In genomic region chr3:192188218-192188835, GRCh38 we compare ENCODE assay signal across 8 cellular contexts.
DNase-seq lines count a peak whose midpoint lies in the region; ATAC-seq and TF ChIP-seq lines count a peak whose summit lies in the region.

No MANE protein-coding gene starts in this region.

- POLR2A ChIA-PET in HCT116 (lab: Charles Lee) = no interaction called here

- DNase-seq in activated T-cell treated with anti-CD3 and anti-CD28 coated beads for 1 hour (ENCODE audit: low read depth) (peak; percentile 2), activated T-cell treated with anti-CD3 and anti-CD28 coated beads for 4 hours (no peak), HCT116 (ENCODE audit: low read depth, low spot score) (peak; percentile 47), Kasumi-1 (lab: John Stamatoyannopoulos, UW) (peak; percentile 36 to 66), dermis blood vessel endothelial cell (peak; percentile 58), myocyte (ENCODE audit: low read depth) (peak; percentile 34)

- RAD21 ChIA-PET in HCT116 (lab: Charles Lee; ENCODE audit: low non-redundant PET in 1 of 2, low total read pairs in 2 of 2, uncharacterized antibody in 2 of 2, unreplicated experiment in 2 of 2) = no interaction called here

- H3K79me2 ChIP-seq in HCT116 (ENCODE audit: insufficient read depth, low read length) = no peaks in the 10 kb centered on the region

- peak overlapping the region; percentile 42 for H3K4me2 ChIP-seq in HCT116 (ENCODE audit: low read length)

- no peaks in the 10 kb centered on the region for H3K4me1 ChIP-seq in HCT116 (ENCODE audit: control insufficient read depth in 1 of 2, insufficient read depth in 2 of 2, low read length in 2 of 2)

- no peaks in the 10 kb centered on the region for H3K36me3 ChIP-seq in HCT116 (ENCODE audit: control insufficient read depth in 1 of 2, insufficient read depth in 2 of 2, low read length in 2 of 2)

- peak; percentile 57 for TF ChIP-seq RAD21 in HCT116 (IDR thresholded peaks at IDR 0.05; ENCODE audit: low read depth)

- H3K9ac ChIP-seq in HCT116 (ENCODE audit: low read length) = no peak overlapping the region

- peak overlapping the region; percentile 92 for H2AFZ ChIP-seq in HCT116 (ENCODE audit: low read depth, low read length, poor library complexity, severe bottlenecking)

- H3K9me3 ChIP-seq in HCT116 (ENCODE audit: control insufficient read depth in 1 of 2, insufficient read depth in 1 of 2, low read depth in 1 of 2, low read length in 2 of 2) = no peaks in the 10 kb centered on the region

- intact Hi-C loops in HCT116 (cut with micrococcal nuclease) = loop anchor here (1.0 kb wide), 2 partner anchors 235 to 256 kb away; no protein-coding TSS in a partner anchor

- no peaks in the 10 kb centered on the region for H3K9me2 ChIP-seq in HCT116 (ENCODE audit: insufficient read depth)

- CTCF ChIA-PET in HCT116 (lab: Charles Lee) = interaction anchor here (1.1 to 1.7 kb wide), 3 partner anchors 234 to 256 kb away, joined by 3 to 9 read pairs (median 5); no protein-coding TSS in a partner anchor

- TF ChIP-seq CTCF in HCT116 (IDR thresholded peaks at IDR 0.05 in 2 of 3, conservative IDR thresholded peaks at IDR 0.05 in 1 of 3; ENCODE audit: borderline replicate concordance in 1 of 3, insufficient read depth in 1 of 3, low read depth in 2 of 3, low read length in 2 of 3) = peak; percentile 56 to 84 (median 80)

- no peak overlapping the region for H3K4me3 ChIP-seq in HCT116 (replicated peaks in 1 of 2; ENCODE audit: low read depth in 1 of 2, low read length in 2 of 2)

- H4K20me1 ChIP-seq in HCT116 (ENCODE audit: insufficient read depth) = no peaks in the 10 kb centered on the region

- H3K27me3 ChIP-seq in HCT116 (ENCODE audit: insufficient read depth, low read length) = no peaks in the 10 kb centered on the region

- no peak overlapping the region for H3K27ac ChIP-seq in HCT116 (ENCODE audit: low read depth, low read length)

- BruUV-seq in HCT116 (replicated peaks; lab: Mats Ljungman, UMichigan) = no TSS peak

- peak; percentile 95 for ATAC-seq in HCT116
- ATAC-seq in SK-N-SH treated with all-trans-retinoic acid at 6 μM for 48 hours = peak; percentile 87
- no peak for ATAC-seq in GM21367 (IDR thresholded peaks at IDR 0.05; ENCODE audit: unreplicated experiment)

- no peak for TF ChIP-seq POLR2A in HCT116 (IDR thresholded peaks at IDR 0.05; ENCODE audit: borderline replicate concordance, extremely low read depth, insufficient read depth, insufficient read length)

TF ChIP-seq in HCT116, 20 proteins besides CTCF, POLR2A, EP300 and RAD21:
- TF ChIP-seq REST (IDR thresholded peaks at IDR 0.05; ENCODE audit: low read depth) (no peak), CBX3 (IDR thresholded peaks at IDR 0.05; ENCODE audit: low read depth) (no peak), MAX (IDR thresholded peaks at IDR 0.05) (peak; percentile 19; the same call in 1 of the 2 replicates), ZNF274 (IDR thresholded peaks at IDR 0.05; ENCODE audit: low read depth, low read length) (no peak)

TF ChIP-seq in SK-N-SH treated with all-trans-retinoic acid at 6 μM for 48 hours, 23 proteins besides CTCF, POLR2A, EP300 and RAD21:
- TF ChIP-seq TOX (CRISPR knock-in tag; IDR thresholded peaks at IDR 0.05; ENCODE audit: borderline replicate concordance) = no peak
- TF ChIP-seq ZC3H10 (CRISPR knock-in tag; IDR thresholded peaks at IDR 0.05) = no peak
- TF ChIP-seq ZFP30 (CRISPR knock-in tag; IDR thresholded peaks at IDR 0.05) = no peak
- TF ChIP-seq ESRRG (CRISPR knock-in tag; IDR thresholded peaks at IDR 0.05) = no peak
- no peak for TF ChIP-seq TCF4 (CRISPR knock-in tag; IDR thresholded peaks at IDR 0.05; ENCODE audit: borderline replicate concordance)
- no peak for TF ChIP-seq GLIS3 (CRISPR knock-in tag; IDR thresholded peaks at IDR 0.05)
- no peak for TF ChIP-seq ARNTL (CRISPR knock-in tag; IDR thresholded peaks at IDR 0.05; ENCODE audit: borderline replicate concordance, low read depth)
- no peak for TF ChIP-seq CSDC2 (CRISPR knock-in tag; IDR thresholded peaks at IDR 0.05)
- TF ChIP-seq ZFP3 (CRISPR knock-in tag; IDR thresholded peaks at IDR 0.05) = no peak
- TF ChIP-seq ZNF70 (CRISPR knock-in tag; IDR thresholded peaks at IDR 0.05) = no peak
- TF ChIP-seq BACH2 (CRISPR knock-in tag; IDR thresholded peaks at IDR 0.05; ENCODE audit: borderline replicate concordance) = no peak
- TF ChIP-seq CSRNP3 (CRISPR knock-in tag; IDR thresholded peaks at IDR 0.05) = no peak
- TF ChIP-seq ZNF565 (CRISPR knock-in tag; conservative IDR thresholded peaks at IDR 0.05; ENCODE audit: low read depth) = no peak
- TF ChIP-seq CREB5 (CRISPR knock-in tag; IDR thresholded peaks at IDR 0.05; ENCODE audit: low read depth) = no peak
- no peak for TF ChIP-seq POU6F1 (CRISPR knock-in tag; IDR thresholded peaks at IDR 0.05; ENCODE audit: borderline replicate concordance, low read depth)
- no peak for TF ChIP-seq ZNF8 (CRISPR knock-in tag; IDR thresholded peaks at IDR 0.05)
- TF ChIP-seq TSHZ2 (CRISPR knock-in tag; IDR thresholded peaks at IDR 0.05) = no peak
- TF ChIP-seq RARB (CRISPR knock-in tag; IDR thresholded peaks at IDR 0.05) = no peak
- TF ChIP-seq PPARA (CRISPR knock-in tag; IDR thresholded peaks at IDR 0.05; ENCODE audit: borderline replicate concordance) = no peak
